ENCODE assay signal across 24 cellular contexts in the genomic region with DNA sequence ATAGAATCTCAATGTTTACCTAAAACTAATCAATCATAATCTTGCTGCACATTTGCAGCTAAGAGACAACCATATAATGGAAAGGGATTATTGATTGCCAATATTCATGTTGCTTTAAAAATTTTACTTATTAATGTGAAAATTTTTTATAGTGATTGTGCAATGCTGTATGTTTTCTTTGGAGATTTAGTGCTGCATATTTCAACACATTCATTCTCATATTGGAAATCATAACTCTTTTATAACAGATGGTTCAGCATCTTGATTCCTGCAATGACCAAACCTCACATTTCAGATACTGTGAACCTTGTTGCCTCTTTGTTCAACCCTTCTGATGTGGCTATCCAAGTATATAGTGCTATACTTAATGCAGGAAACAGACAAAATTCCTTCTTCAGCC.
"Had no signal": no experiment of that assay in that cellular context is flagged by ENCODE, and none has a peak within 500 bp of the region (broad histone marks: within the 10 kb centered on the region; RNA-seq: fewer than 3 reads in every experiment).

No MANE protein-coding gene starts in this region.

- DNase-seq: hippocampal formation; kidney; left colon; left lung; lower lobe of right lung; mammary epithelial cell; mesenchymal stem cell; naive thymus-derived CD8-positive, alpha-beta T cell; nucleus accumbens; pancreas; posterior cingulate gyrus; retina; right cardiac atrium; stimulated activated CD4-positive, alpha-beta T cell treated with anti-CD3 and anti-CD28 coated beads, Interleukin-2, amount 100 ng/mL, for 24 hours; stimulated activated CD4-positive, alpha-beta T cell treated with anti-CD3 and anti-CD28 coated beads, Interleukin-4, amount 100 ng/mL, for 1 hour; stimulated activated naive B cell treated with anti-CD40 and anti-IgM and Interleukin-4, amounts not matched to agents 10 μg/mL and 1 μg/mL and 100 μg/mL, for 72 hours; stimulated activated naive CD8-positive, alpha-beta T cell treated with anti-CD3 and anti-CD28 coated beads, Interleukin-15, Interleukin-2, amounts not matched to agents 100 U/mL and 50 U/mL, for 24 hours; stomach; tibial artery; trophoblast cell; upper lobe of right lung had no signal

- H3K4me1 ChIP-seq: left lung, lower lobe of right lung, pancreas, prostate gland, stomach, tibial artery, upper lobe of right lung had no signal

- H3K27me3 ChIP-seq: left lung, pancreas, stomach, tibial artery, upper lobe of right lung had no signal

- ATAC-seq: left colon; left lung; lower lobe of right lung; naive thymus-derived CD8-positive, alpha-beta T cell; pancreas; right cardiac atrium; stimulated activated naive B cell treated with anti-CD40 and anti-IgM and Interleukin-4, amounts not matched to agents 10 μg/mL and 1 μg/mL and 100 μg/mL, for 72 hours; stimulated activated naive CD8-positive, alpha-beta T cell treated with anti-CD3 and anti-CD28 coated beads, Interleukin-15, Interleukin-2, amounts not matched to agents 100 U/mL and 50 U/mL, for 24 hours; upper lobe of right lung had no signal

- H3K27ac ChIP-seq: left lung, lower lobe of right lung, pancreas, prostate gland, stomach, thoracic aorta, tibial artery, upper lobe of right lung had no signal

- H3K4me2 ChIP-seq: smooth muscle cell had no signal

- H3K9me3 ChIP-seq: pancreas, prostate gland, upper lobe of right lung had no signal

- H3K36me3 ChIP-seq: left lung, lower lobe of right lung, pancreas, prostate gland, stomach, thoracic aorta, tibial artery, upper lobe of right lung had no signal

- H3K4me3 ChIP-seq: left lung, lower lobe of right lung, pancreas, prostate gland, smooth muscle cell, stomach, thoracic aorta, tibial artery, upper lobe of right lung had no signal
